ENCODE assay signal across 1 cellular context in the genomic region with DNA sequence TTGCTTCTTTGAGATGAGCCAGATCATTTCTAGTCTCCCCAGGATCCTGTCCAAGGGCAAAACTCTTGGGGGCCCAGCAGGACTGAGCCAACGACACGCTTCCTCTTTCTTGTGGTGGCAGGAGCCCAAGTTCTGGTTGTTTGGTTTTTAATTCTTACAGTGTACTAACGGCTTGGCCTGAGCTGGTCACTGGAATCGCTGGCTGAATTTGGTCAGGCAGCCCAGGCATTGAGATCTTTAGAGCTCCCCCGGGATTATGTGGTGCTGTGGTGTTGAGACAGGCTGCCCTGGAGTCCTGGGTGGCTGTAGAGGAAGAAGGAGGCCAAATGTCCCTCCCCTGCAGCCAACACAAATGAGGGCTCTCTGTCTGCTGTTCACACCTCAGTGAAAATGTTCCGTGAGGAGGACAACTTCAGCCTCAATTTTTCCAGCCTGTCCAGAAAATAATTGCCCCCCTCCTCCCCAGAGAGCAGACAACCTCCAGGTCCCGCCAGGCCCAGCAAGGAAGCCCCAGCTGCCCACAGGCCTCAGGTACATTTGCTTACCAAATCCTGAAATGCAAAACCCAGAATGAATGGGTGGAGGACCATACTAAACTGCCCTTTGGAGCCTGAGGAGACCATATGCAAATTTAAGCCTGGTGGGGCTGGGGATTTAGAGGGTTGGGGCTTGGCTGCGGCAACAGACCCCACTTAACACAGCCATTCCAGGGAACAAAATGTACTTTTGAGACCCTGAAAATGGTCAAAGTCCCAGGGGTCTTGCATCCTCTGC.
TF ChIP-seq lines count a peak whose summit lies in the region.

No MANE protein-coding gene starts in this region.

TF ChIP-seq in GM12878, 131 proteins besides CTCF, POLR2A, EP300 and RAD21 (continues in another document):
- TF ChIP-seq CREM (IDR thresholded peaks at IDR 0.05; ENCODE audit: low read depth) (no peak), MEF2B (IDR thresholded peaks at IDR 0.05; ENCODE audit: partially characterized antibody, poor library complexity, severe bottlenecking) (peak; percentile 48), ESRRA (IDR thresholded peaks at IDR 0.05; ENCODE audit: low read length) (no peak), RAD51 (IDR thresholded peaks at IDR 0.05) (no peak), IKZF2 (IDR thresholded peaks at IDR 0.05) (peak; percentile 48 to 53; a peak in 2 of 4 replicates), NFYA (IDR thresholded peaks at IDR 0.05; ENCODE audit: borderline replicate concordance, low read depth, low read length) (no peak), EGR1 (IDR thresholded peaks at IDR 0.05; ENCODE audit: borderline replicate concordance in 1 of 2, low read depth in 2 of 2, low read length in 2 of 2) (no peak), NR2F1 (conservative IDR thresholded peaks at IDR 0.05) (0 out of 2 replicates have a peak, but pooled peaks have one; percentile 23), ZNF24 (IDR thresholded peaks at IDR 0.05) (no peak), MTA2 (IDR thresholded peaks at IDR 0.05; ENCODE audit: low read depth) (0 out of 2 replicates have a peak, but pooled peaks have one; percentile 11), MYC (IDR thresholded peaks at IDR 0.05; ENCODE audit: insufficient read depth, insufficient read length, insufficient replicate concordance, low read length, severe bottlenecking) (no peak), KLF5 (IDR thresholded peaks at IDR 0.05; ENCODE audit: partially characterized antibody) (no peak), EED (IDR thresholded peaks at IDR 0.05; ENCODE audit: low read depth) (peak; percentile 55; the same call in 1 of the 2 replicates), CREB1 (IDR thresholded peaks at IDR 0.05; ENCODE audit: low read depth) (no peak), ZNF207 (IDR thresholded peaks at IDR 0.05; ENCODE audit: borderline replicate concordance) (no peak), NBN (IDR thresholded peaks at IDR 0.05) (0 out of 2 replicates have a peak, but pooled peaks have one; percentile 28), SREBF2 (IDR thresholded peaks at IDR 0.05; ENCODE audit: low read length) (no peak), KDM1A (IDR thresholded peaks at IDR 0.05; ENCODE audit: borderline replicate concordance) (no peak), SRF (IDR thresholded peaks at IDR 0.05; ENCODE audit: low read depth in 2 of 2, low read length in 2 of 2) (no peak), IRF4 (IDR thresholded peaks at IDR 0.05; ENCODE audit: low read depth, low read length) (no peak), SPI1 (IDR thresholded peaks at IDR 0.05; ENCODE audit: borderline replicate concordance, insufficient read depth, low read depth, low read length) (peak; percentile 92), FOS (IDR thresholded peaks at IDR 0.05; ENCODE audit: borderline replicate concordance, extremely low read depth, insufficient read length) (no peak), LARP7 (IDR thresholded peaks at IDR 0.05) (no peak), HDGF (IDR thresholded peaks at IDR 0.05) (no peak), TCF12 (IDR thresholded peaks at IDR 0.05; ENCODE audit: low read depth, low read length) (no peak), MTA3 (IDR thresholded peaks at IDR 0.05; ENCODE audit: borderline replicate concordance, low read length) (no peak)
- TF ChIP-seq, protein P1, sequence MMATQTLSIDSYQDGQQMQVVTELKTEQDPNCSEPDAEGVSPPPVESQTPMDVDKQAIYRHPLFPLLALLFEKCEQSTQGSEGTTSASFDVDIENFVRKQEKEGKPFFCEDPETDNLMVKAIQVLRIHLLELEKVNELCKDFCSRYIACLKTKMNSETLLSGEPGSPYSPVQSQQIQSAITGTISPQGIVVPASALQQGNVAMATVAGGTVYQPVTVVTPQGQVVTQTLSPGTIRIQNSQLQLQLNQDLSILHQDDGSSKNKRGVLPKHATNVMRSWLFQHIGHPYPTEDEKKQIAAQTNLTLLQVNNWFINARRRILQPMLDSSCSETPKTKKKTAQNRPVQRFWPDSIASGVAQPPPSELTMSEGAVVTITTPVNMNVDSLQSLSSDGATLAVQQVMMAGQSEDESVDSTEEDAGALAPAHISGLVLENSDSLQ (IDR thresholded peaks at IDR 0.05): no peak
- TF ChIP-seq, protein P2, sequence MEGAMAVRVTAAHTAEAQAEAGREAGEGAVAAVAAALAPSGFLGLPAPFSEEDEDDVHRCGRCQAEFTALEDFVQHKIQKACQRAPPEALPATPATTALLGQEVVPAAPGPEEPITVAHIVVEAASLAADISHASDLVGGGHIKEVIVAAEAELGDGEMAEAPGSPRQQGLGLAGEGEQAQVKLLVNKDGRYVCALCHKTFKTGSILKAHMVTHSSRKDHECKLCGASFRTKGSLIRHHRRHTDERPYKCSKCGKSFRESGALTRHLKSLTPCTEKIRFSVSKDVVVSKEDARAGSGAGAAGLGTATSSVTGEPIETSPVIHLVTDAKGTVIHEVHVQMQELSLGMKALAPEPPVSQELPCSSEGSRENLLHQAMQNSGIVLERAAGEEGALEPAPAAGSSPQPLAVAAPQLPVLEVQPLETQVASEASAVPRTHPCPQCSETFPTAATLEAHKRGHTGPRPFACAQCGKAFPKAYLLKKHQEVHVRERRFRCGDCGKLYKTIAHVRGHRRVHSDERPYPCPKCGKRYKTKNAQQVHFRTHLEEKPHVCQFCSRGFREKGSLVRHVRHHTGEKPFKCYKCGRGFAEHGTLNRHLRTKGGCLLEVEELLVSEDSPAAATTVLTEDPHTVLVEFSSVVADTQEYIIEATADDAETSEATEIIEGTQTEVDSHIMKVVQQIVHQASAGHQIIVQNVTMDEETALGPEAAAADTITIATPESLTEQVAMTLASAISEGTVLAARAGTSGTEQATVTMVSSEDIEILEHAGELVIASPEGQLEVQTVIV (IDR thresholded peaks at IDR 0.05; ENCODE audit: borderline replicate concordance, partially characterized antibody): no peak
- TF ChIP-seq, protein P3, sequence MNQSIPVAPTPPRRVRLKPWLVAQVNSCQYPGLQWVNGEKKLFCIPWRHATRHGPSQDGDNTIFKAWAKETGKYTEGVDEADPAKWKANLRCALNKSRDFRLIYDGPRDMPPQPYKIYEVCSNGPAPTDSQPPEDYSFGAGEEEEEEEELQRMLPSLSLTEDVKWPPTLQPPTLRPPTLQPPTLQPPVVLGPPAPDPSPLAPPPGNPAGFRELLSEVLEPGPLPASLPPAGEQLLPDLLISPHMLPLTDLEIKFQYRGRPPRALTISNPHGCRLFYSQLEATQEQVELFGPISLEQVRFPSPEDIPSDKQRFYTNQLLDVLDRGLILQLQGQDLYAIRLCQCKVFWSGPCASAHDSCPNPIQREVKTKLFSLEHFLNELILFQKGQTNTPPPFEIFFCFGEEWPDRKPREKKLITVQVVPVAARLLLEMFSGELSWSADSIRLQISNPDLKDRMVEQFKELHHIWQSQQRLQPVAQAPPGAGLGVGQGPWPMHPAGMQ (IDR thresholded peaks at IDR 0.05; ENCODE audit: borderline replicate concordance): no peak
- TF ChIP-seq, protein P4, sequence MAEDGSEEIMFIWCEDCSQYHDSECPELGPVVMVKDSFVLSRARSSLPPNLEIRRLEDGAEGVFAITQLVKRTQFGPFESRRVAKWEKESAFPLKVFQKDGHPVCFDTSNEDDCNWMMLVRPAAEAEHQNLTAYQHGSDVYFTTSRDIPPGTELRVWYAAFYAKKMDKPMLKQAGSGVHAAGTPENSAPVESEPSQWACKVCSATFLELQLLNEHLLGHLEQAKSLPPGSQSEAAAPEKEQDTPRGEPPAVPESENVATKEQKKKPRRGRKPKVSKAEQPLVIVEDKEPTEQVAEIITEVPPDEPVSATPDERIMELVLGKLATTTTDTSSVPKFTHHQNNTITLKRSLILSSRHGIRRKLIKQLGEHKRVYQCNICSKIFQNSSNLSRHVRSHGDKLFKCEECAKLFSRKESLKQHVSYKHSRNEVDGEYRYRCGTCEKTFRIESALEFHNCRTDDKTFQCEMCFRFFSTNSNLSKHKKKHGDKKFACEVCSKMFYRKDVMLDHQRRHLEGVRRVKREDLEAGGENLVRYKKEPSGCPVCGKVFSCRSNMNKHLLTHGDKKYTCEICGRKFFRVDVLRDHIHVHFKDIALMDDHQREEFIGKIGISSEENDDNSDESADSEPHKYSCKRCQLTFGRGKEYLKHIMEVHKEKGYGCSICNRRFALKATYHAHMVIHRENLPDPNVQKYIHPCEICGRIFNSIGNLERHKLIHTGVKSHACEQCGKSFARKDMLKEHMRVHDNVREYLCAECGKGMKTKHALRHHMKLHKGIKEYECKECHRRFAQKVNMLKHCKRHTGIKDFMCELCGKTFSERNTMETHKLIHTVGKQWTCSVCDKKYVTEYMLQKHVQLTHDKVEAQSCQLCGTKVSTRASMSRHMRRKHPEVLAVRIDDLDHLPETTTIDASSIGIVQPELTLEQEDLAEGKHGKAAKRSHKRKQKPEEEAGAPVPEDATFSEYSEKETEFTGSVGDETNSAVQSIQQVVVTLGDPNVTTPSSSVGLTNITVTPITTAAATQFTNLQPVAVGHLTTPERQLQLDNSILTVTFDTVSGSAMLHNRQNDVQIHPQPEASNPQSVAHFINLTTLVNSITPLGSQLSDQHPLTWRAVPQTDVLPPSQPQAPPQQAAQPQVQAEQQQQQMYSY (CRISPR knock-in tag; IDR thresholded peaks at IDR 0.05): no peak
- TF ChIP-seq, protein P5, sequence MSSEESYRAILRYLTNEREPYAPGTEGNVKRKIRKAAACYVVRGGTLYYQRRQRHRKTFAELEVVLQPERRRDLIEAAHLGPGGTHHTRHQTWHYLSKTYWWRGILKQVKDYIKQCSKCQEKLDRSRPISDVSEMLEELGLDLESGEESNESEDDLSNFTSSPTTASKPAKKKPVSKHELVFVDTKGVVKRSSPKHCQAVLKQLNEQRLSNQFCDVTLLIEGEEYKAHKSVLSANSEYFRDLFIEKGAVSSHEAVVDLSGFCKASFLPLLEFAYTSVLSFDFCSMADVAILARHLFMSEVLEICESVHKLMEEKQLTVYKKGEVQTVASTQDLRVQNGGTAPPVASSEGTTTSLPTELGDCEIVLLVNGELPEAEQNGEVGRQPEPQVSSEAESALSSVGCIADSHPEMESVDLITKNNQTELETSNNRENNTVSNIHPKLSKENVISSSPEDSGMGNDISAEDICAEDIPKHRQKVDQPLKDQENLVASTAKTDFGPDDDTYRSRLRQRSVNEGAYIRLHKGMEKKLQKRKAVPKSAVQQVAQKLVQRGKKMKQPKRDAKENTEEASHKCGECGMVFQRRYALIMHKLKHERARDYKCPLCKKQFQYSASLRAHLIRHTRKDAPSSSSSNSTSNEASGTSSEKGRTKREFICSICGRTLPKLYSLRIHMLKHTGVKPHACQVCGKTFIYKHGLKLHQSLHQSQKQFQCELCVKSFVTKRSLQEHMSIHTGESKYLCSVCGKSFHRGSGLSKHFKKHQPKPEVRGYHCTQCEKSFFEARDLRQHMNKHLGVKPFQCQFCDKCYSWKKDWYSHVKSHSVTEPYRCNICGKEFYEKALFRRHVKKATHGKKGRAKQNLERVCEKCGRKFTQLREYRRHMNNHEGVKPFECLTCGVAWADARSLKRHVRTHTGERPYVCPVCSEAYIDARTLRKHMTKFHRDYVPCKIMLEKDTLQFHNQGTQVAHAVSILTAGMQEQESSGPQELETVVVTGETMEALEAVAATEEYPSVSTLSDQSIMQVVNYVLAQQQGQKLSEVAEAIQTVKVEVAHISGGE (CRISPR knock-in tag; IDR thresholded peaks at IDR 0.05): 0 out of 2 replicates have a peak, but pooled peaks have one; percentile 32
- TF ChIP-seq, protein P6, sequence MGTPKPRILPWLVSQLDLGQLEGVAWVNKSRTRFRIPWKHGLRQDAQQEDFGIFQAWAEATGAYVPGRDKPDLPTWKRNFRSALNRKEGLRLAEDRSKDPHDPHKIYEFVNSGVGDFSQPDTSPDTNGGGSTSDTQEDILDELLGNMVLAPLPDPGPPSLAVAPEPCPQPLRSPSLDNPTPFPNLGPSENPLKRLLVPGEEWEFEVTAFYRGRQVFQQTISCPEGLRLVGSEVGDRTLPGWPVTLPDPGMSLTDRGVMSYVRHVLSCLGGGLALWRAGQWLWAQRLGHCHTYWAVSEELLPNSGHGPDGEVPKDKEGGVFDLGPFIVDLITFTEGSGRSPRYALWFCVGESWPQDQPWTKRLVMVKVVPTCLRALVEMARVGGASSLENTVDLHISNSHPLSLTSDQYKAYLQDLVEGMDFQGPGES (IDR thresholded peaks at IDR 0.05): no peak
- TF ChIP-seq, protein P7, sequence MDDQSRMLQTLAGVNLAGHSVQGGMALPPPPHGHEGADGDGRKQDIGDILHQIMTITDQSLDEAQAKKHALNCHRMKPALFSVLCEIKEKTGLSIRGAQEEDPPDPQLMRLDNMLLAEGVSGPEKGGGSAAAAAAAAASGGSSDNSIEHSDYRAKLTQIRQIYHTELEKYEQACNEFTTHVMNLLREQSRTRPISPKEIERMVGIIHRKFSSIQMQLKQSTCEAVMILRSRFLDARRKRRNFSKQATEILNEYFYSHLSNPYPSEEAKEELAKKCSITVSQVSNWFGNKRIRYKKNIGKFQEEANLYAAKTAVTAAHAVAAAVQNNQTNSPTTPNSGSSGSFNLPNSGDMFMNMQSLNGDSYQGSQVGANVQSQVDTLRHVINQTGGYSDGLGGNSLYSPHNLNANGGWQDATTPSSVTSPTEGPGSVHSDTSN (IDR thresholded peaks at IDR 0.05; ENCODE audit: insufficient replicate concordance, low read depth, low read length): no peak
- TF ChIP-seq, protein P8, sequence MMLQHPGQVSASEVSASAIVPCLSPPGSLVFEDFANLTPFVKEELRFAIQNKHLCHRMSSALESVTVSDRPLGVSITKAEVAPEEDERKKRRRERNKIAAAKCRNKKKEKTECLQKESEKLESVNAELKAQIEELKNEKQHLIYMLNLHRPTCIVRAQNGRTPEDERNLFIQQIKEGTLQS (IDR thresholded peaks at IDR 0.05; ENCODE audit: borderline replicate concordance, extremely low read depth, low read depth, low read length): no peak
- TF ChIP-seq, protein P9, sequence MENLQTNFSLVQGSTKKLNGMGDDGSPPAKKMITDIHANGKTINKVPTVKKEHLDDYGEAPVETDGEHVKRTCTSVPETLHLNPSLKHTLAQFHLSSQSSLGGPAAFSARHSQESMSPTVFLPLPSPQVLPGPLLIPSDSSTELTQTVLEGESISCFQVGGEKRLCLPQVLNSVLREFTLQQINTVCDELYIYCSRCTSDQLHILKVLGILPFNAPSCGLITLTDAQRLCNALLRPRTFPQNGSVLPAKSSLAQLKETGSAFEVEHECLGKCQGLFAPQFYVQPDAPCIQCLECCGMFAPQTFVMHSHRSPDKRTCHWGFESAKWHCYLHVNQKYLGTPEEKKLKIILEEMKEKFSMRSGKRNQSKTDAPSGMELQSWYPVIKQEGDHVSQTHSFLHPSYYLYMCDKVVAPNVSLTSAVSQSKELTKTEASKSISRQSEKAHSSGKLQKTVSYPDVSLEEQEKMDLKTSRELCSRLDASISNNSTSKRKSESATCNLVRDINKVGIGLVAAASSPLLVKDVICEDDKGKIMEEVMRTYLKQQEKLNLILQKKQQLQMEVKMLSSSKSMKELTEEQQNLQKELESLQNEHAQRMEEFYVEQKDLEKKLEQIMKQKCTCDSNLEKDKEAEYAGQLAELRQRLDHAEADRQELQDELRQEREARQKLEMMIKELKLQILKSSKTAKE (IDR thresholded peaks at IDR 0.05; ENCODE audit: low read depth, poor library complexity, severe bottlenecking): no peak
